ENCODE assay signal across 1 cellular context in the genomic region with DNA sequence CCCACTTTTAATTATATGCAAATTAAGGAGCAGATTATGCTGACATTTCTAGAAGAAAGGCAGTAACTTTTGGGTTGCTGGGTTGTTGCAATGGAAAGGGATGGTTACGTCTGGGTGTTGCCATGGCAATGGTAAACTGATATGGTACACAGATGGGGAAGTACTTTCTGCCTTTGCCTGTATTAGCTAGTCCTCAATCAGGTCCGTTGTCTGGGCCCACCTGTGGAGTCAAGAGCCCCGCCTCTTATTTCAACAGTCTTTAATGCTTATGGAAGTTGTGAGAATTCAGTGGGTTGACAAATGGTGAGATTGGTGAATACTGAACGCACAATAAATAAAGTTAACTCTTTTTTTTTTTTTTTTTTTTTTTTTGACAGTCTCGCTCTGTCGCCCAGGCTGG.
TF ChIP-seq lines count a peak whose summit lies in the region.

No MANE protein-coding gene starts in this region.

TF ChIP-seq in GM23338, 12 proteins besides CTCF, POLR2A, EP300 and RAD21 (continued from another document):
- TF ChIP-seq, protein P1, sequence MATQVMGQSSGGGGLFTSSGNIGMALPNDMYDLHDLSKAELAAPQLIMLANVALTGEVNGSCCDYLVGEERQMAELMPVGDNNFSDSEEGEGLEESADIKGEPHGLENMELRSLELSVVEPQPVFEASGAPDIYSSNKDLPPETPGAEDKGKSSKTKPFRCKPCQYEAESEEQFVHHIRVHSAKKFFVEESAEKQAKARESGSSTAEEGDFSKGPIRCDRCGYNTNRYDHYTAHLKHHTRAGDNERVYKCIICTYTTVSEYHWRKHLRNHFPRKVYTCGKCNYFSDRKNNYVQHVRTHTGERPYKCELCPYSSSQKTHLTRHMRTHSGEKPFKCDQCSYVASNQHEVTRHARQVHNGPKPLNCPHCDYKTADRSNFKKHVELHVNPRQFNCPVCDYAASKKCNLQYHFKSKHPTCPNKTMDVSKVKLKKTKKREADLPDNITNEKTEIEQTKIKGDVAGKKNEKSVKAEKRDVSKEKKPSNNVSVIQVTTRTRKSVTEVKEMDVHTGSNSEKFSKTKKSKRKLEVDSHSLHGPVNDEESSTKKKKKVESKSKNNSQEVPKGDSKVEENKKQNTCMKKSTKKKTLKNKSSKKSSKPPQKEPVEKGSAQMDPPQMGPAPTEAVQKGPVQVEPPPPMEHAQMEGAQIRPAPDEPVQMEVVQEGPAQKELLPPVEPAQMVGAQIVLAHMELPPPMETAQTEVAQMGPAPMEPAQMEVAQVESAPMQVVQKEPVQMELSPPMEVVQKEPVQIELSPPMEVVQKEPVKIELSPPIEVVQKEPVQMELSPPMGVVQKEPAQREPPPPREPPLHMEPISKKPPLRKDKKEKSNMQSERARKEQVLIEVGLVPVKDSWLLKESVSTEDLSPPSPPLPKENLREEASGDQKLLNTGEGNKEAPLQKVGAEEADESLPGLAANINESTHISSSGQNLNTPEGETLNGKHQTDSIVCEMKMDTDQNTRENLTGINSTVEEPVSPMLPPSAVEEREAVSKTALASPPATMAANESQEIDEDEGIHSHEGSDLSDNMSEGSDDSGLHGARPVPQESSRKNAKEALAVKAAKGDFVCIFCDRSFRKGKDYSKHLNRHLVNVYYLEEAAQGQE (IDR thresholded peaks at IDR 0.05; ENCODE audit: unreplicated experiment) = no peak
- TF ChIP-seq POLR2AphosphoS5 (IDR thresholded peaks at IDR 0.05; ENCODE audit: low read depth) (no peak), EZH2phosphoT487 (IDR thresholded peaks at IDR 0.05; ENCODE audit: unreplicated experiment) (no peak)
- TF ChIP-seq, protein P2, sequence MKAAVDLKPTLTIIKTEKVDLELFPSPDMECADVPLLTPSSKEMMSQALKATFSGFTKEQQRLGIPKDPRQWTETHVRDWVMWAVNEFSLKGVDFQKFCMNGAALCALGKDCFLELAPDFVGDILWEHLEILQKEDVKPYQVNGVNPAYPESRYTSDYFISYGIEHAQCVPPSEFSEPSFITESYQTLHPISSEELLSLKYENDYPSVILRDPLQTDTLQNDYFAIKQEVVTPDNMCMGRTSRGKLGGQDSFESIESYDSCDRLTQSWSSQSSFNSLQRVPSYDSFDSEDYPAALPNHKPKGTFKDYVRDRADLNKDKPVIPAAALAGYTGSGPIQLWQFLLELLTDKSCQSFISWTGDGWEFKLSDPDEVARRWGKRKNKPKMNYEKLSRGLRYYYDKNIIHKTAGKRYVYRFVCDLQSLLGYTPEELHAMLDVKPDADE (IDR thresholded peaks at IDR 0.05) = no peak
